22 cellular contexts compared by ENCODE assay signal in genomic region chr6:95654176-95654575, GRCh38.
DNase-seq lines count a peak whose midpoint lies in the region; ATAC-seq, FAIRE-seq and TF ChIP-seq lines count a peak whose summit lies in the region.
"Had no signal": no experiment of that assay in that cellular context is flagged by ENCODE, and none has a peak within 500 bp of the region (broad histone marks: within the 10 kb centered on the region; RNA-seq: fewer than 3 reads in every experiment).

No MANE protein-coding gene starts in this region.

- no peaks in the 10 kb centered on the region for H3K9me3 ChIP-seq in A549
- H3K9me3 ChIP-seq in K562 (replicated peaks; ENCODE audit: control insufficient read depth, insufficient read depth, low read depth, low read length), result no peaks in the 10 kb centered on the region
- no peaks in the 10 kb centered on the region for H3K9me3 ChIP-seq in PC-3 (ENCODE audit: low read length)
- H3K9me3 ChIP-seq: Caco-2 had no signal

- intact Hi-C loops in K562 (cut with micrococcal nuclease) (no loop called here), PC-3 (cut with micrococcal nuclease) (no loop called here)

- H3K4me1 ChIP-seq in A549 (no peaks in the 10 kb centered on the region), K562 (replicated peaks in 1 of 2; ENCODE audit: control insufficient read depth in 2 of 2, insufficient read depth in 2 of 2, low read length in 2 of 2) (no peaks in the 10 kb centered on the region), PC-3 (ENCODE audit: insufficient read depth, low read length) (no peaks in the 10 kb centered on the region)
- H3K4me1 ChIP-seq: BLaER1 treated with 17β-estradiol and CSF1 and Interleukin-3, amounts not matched to agents 10 nM and 100 nM; Caco-2 had no signal

- H3K9ac ChIP-seq in K562 (ENCODE audit: insufficient read depth in 1 of 2, low read depth in 2 of 2, low read length in 2 of 2), result no peak overlapping the region
- H3K9ac ChIP-seq in PC-3 (ENCODE audit: low read length), result no peak overlapping the region
- H3K9ac ChIP-seq: BLaER1 treated with 17β-estradiol and CSF1 and Interleukin-3, amounts not matched to agents 10 nM and 100 nM had no signal

- CTCF ChIA-PET in A549 (lab: Yijun Ruan, JAX) (no interaction called here), K562 (lab: Yijun Ruan, JAX; ENCODE audit: low intra/inter-chr PET ratio) (no interaction called here), PC-3 (lab: Charles Lee) (no interaction called here)

- BruUV-seq in K562 (replicated peaks; lab: Mats Ljungman, UMichigan), result no TSS peak
- BruUV-seq in PC-3 (replicated peaks; lab: Mats Ljungman, UMichigan), result no TSS peak

- H2AFZ ChIP-seq in K562 (ENCODE audit: low read depth, low read length) (no peak overlapping the region), PC-3 (ENCODE audit: low read length) (no peak overlapping the region)

- no peak for TF ChIP-seq EP300 in A549 (IDR thresholded peaks at IDR 0.05)
- TF ChIP-seq EP300 in K562 (IDR thresholded peaks at IDR 0.05; ENCODE audit: low read length), result no peak

- H3K27me3 ChIP-seq in K562 (ENCODE audit: control insufficient read depth in 2 of 2, insufficient read depth in 2 of 2, low read length in 2 of 2), result no peaks in the 10 kb centered on the region
- H3K27me3 ChIP-seq in PC-3 (ENCODE audit: low read length), result no peaks in the 10 kb centered on the region
- H3K27me3 ChIP-seq: BLaER1 treated with 17β-estradiol and CSF1 and Interleukin-3, amounts not matched to agents 10 nM and 100 nM had no signal

- H3K79me2 ChIP-seq in K562 (ENCODE audit: control insufficient read depth, insufficient read depth, low read length) (no peaks in the 10 kb centered on the region), PC-3 (ENCODE audit: low read length) (no peaks in the 10 kb centered on the region)

- H3F3A ChIP-seq in PC-3 (ENCODE audit: low read length, unreplicated experiment), result no peaks in the 10 kb centered on the region

- ATAC-seq in A549 (no peak), K562 (no peak), HG02759 (IDR thresholded peaks at IDR 0.05; ENCODE audit: unreplicated experiment) (no peak), PC-3 (no peak), GM18519 (IDR thresholded peaks at IDR 0.05; ENCODE audit: low FRiP score, unreplicated experiment) (no peak)
- ATAC-seq: CD8-positive, alpha-beta T cell; GM12878 had no signal

- TF ChIP-seq POLR2A in A549 (IDR thresholded peaks at IDR 0.05; ENCODE audit: low read length) (no peak), K562 (conservative IDR thresholded peaks at IDR 0.05) (no peak)

- no peaks in the 10 kb centered on the region for H3K9me1 ChIP-seq in K562 (ENCODE audit: control insufficient read depth, insufficient read depth, low read length)

- in situ Hi-C loops in K562 (cut with MboI), result no loop called here

- DNase-seq in A549 (ENCODE audit: low read depth in 1 of 2, low spot score in 1 of 2), result no peak
- DNase-seq in K562 (ENCODE audit: extremely low read depth in 1 of 4, low spot score in 3 of 4), result no peak
- no peak for DNase-seq in PC-3
- DNase-seq: 8988T; AML-193; Caco-2; Calu3; CD4-positive, alpha-beta T cell; CD8-positive, alpha-beta T cell; DMS79 treated with DMSO at 0.1 percent for 48 hours; GDM1 had no signal

- no peak for FAIRE-seq in A549 (lab: Jason Lieb, UNC)
- FAIRE-seq in G401.6 (lab: Jason Lieb, UNC), result peak; percentile 11
- no peak for FAIRE-seq in K562 (lab: Jason Lieb, UNC)
- FAIRE-seq: A204.1, D721Med, GM12878, GM12892, GM18507, GM19239 had no signal

- H3K27ac ChIP-seq in A549 (no peak overlapping the region), K562 (ENCODE audit: extremely low read depth, low read depth, low read length) (no peak overlapping the region), PC-3 (ENCODE audit: low read length) (no peak overlapping the region)
- H3K27ac ChIP-seq: BLaER1 treated with 17β-estradiol and CSF1 and Interleukin-3, amounts not matched to agents 10 nM and 100 nM; C4-2B had no signal

- no peak overlapping the region for H3K4me2 ChIP-seq in A549
- H3K4me2 ChIP-seq in K562 (ENCODE audit: insufficient read depth, low read length), result no peak overlapping the region
- no peak overlapping the region for H3K4me2 ChIP-seq in PC-3 (ENCODE audit: low read length)
- H3K4me2 ChIP-seq: BLaER1 treated with 17β-estradiol and CSF1 and Interleukin-3, amounts not matched to agents 10 nM and 100 nM had no signal

- H3K9me2 ChIP-seq in PC-3 (replicated peaks; ENCODE audit: low read length), result no peaks in the 10 kb centered on the region

- TF ChIP-seq RAD21 in A549 (conservative IDR thresholded peaks at IDR 0.05 in 1 of 2, IDR thresholded peaks at IDR 0.05 in 1 of 2) (no peak), K562 (CRISPR knock-in tag; conservative IDR thresholded peaks at IDR 0.05 in 1 of 2, IDR thresholded peaks at IDR 0.05 in 1 of 2) (no peak)

- H3K4me3 ChIP-seq in A549, result no peak overlapping the region
- no peak overlapping the region for H3K4me3 ChIP-seq in K562
- no peak overlapping the region for H3K4me3 ChIP-seq in PC-3 (ENCODE audit: low read length)
- H3K4me3 ChIP-seq: BLaER1 treated with 17β-estradiol and CSF1 and Interleukin-3, amounts not matched to agents 10 nM and 100 nM; GM12878 had no signal

- no peaks in the 10 kb centered on the region for H3K36me3 ChIP-seq in K562 (ENCODE audit: control insufficient read depth, insufficient read depth, low read length)
- no peaks in the 10 kb centered on the region for H3K36me3 ChIP-seq in PC-3 (ENCODE audit: low read depth, low read length)
- H3K36me3 ChIP-seq: BLaER1 treated with 17β-estradiol and CSF1 and Interleukin-3, amounts not matched to agents 10 nM and 100 nM had no signal

- no peak for TF ChIP-seq CTCF in A549 (IDR thresholded peaks at IDR 0.05)
- no peak for TF ChIP-seq CTCF in K562 (IDR thresholded peaks at IDR 0.05 in 2 of 3, conservative IDR thresholded peaks at IDR 0.05 in 1 of 3; ENCODE audit: insufficient read depth in 2 of 3, low read depth in 1 of 3, low read length in 3 of 3)
- TF ChIP-seq CTCF in PC-3 (conservative IDR thresholded peaks at IDR 0.05; ENCODE audit: low read depth, low read length), result no peak

- no peaks in the 10 kb centered on the region for H4K20me1 ChIP-seq in K562 (replicated peaks; ENCODE audit: control insufficient read depth, insufficient read depth, low read length)
- no peaks in the 10 kb centered on the region for H4K20me1 ChIP-seq in PC-3 (ENCODE audit: low read length)
- H4K20me1 ChIP-seq: BLaER1 treated with 17β-estradiol and CSF1 and Interleukin-3, amounts not matched to agents 10 nM and 100 nM had no signal

- POLR2A ChIA-PET in A549 (lab: Yijun Ruan, JAX) (no interaction called here), K562 (lab: Yijun Ruan, JAX) (no interaction called here), PC-3 (lab: Charles Lee; ENCODE audit: unreplicated experiment) (no interaction called here)

TF ChIP-seq in A549, 52 proteins besides CTCF, POLR2A, EP300 and RAD21:
- TF ChIP-seq TP53 (CRISPR knock-in tag; IDR thresholded peaks at IDR 0.05) (no peak), MAFK (IDR thresholded peaks at IDR 0.05; ENCODE audit: partially characterized antibody) (peak; percentile 87), JUN (IDR thresholded peaks at IDR 0.05) (no peak), KDM1A (IDR thresholded peaks at IDR 0.05; ENCODE audit: low read depth) (no peak), FOSL2 (IDR thresholded peaks at IDR 0.05) (no peak), FOSL2 (CRISPR knock-in tag; IDR thresholded peaks at IDR 0.05) (no peak), JUNB (IDR thresholded peaks at IDR 0.05) (no peak)

TF ChIP-seq in K562, 482 proteins besides CTCF, POLR2A, EP300 and RAD21:
- TF ChIP-seq, protein P1, sequence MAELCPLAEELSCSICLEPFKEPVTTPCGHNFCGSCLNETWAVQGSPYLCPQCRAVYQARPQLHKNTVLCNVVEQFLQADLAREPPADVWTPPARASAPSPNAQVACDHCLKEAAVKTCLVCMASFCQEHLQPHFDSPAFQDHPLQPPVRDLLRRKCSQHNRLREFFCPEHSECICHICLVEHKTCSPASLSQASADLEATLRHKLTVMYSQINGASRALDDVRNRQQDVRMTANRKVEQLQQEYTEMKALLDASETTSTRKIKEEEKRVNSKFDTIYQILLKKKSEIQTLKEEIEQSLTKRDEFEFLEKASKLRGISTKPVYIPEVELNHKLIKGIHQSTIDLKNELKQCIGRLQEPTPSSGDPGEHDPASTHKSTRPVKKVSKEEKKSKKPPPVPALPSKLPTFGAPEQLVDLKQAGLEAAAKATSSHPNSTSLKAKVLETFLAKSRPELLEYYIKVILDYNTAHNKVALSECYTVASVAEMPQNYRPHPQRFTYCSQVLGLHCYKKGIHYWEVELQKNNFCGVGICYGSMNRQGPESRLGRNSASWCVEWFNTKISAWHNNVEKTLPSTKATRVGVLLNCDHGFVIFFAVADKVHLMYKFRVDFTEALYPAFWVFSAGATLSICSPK (IDR thresholded peaks at IDR 0.05; ENCODE audit: borderline replicate concordance), result no peak
- peak; percentile 88 for TF ChIP-seq MAFF (IDR thresholded peaks at IDR 0.05; ENCODE audit: low read length)
- TF ChIP-seq C11orf30 (IDR thresholded peaks at IDR 0.05; ENCODE audit: low read depth), result peak; percentile 65
- TF ChIP-seq MAFK (IDR thresholded peaks at IDR 0.05; ENCODE audit: low read length), result peak; percentile 93
- no peak for TF ChIP-seq ZNF24 (IDR thresholded peaks at IDR 0.05)
- TF ChIP-seq CXXC5 (CRISPR knock-in tag; IDR thresholded peaks at IDR 0.05), result no peak
- no peak for TF ChIP-seq TCF7L2 (IDR thresholded peaks at IDR 0.05; ENCODE audit: low read depth, low read length)
- TF ChIP-seq SIN3B (IDR thresholded peaks at IDR 0.05; ENCODE audit: low read depth), result no peak
- no peak for TF ChIP-seq ZC3H8 (IDR thresholded peaks at IDR 0.05)
- TF ChIP-seq ZNF316 (IDR thresholded peaks at IDR 0.05), result peak; percentile 81
- peak; percentile 73 for TF ChIP-seq MAFG (tag; conservative IDR thresholded peaks at IDR 0.05)

Comparison
In these comparisons a context has a peak if more than half of its experiments do, and no peak if none do; other contexts are left out.
1. Of the 35 proteins assayed by ChIP-seq in both K562 and A549: peak only in K562: none; only in A549: none; in both: MAFK; in neither: 34.